22 cellular contexts compared by ENCODE assay signal in the genomic region with DNA sequence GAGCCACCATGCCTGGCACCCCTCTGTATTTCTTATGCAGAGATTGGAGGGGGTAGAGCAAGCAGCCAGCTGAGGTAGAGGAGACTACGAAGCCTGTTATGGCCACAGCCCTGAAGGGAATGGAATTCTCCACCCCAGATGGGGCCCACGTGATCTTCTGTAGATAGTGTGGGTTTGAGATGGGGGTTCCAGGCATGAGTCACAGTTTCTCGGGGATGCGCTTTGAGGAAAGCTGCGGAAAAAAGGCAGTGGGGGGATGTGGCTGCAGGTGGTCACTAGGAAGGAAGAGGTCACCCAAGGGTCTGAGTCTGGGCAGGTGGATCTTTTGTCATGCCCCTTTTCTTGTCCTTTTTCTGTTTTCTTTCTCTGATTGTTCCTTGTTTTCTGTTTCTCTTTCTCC. TPM values are rescaled to one million over a fixed set of nuclear protein-coding genes. Genes with fewer than 3 reads are reported as not detected.
"Had no signal": no experiment of that assay in that cellular context is flagged by ENCODE, and none has a peak within 500 bp of the region (broad histone marks: within the 10 kb centered on the region; RNA-seq: fewer than 3 reads in every experiment).

No MANE protein-coding gene starts in this region.

- DNase-seq: activated CD4-positive, alpha-beta T cell treated with anti-CD3 and anti-CD28 coated beads for 36 hours; activated CD4-positive, alpha-beta T cell treated with anti-CD3 and anti-CD28 coated beads, Interleukin-2, amount 50 U/mL, for 48 hours; activated naive CD8-positive, alpha-beta T cell treated with anti-CD3 and anti-CD28 coated beads, Interleukin-2, amount 10 ng/mL, durations not matched to agents 7 days and 5 days; colonic mucosa; erythroblast; ovary; right lobe of liver; stimulated activated CD4-positive, alpha-beta T cell treated with anti-CD3 and anti-CD28 coated beads, Interleukin-4, amount 100 ng/mL, for 24 hours; T-cell; upper lobe of right lung had no signal

- H3K27me3 ChIP-seq: colonic mucosa, ovary, right lobe of liver, upper lobe of right lung had no signal

- H3K27me3 Mint-ChIP-seq: T-cell had no signal

- H3K36me3 ChIP-seq: colonic mucosa, ovary, right lobe of liver, thoracic aorta, upper lobe of right lung had no signal

- H3K4me3 ChIP-seq: colonic mucosa, ovary, right lobe of liver, SK-N-MC, smooth muscle cell, thoracic aorta, upper lobe of right lung had no signal

- H3K27ac Mint-ChIP-seq: activated CD4-positive, alpha-beta T cell treated with anti-CD3 and anti-CD28 coated beads for 36 hours; activated naive CD8-positive, alpha-beta T cell treated with anti-CD3 and anti-CD28 coated beads, Interleukin-2, amount 10 ng/mL, durations not matched to agents 7 days and 5 days; activated T-helper 1 cell treated with anti-CD3 and anti-CD28 coated beads, Interleukin-12 subunit alpha, Interleukin-12 subunit beta, Interleukin-2, Interleukin-4 antibody, amounts not matched to agents 30 ng/mL and 10 ng/mL and 1 ng/mL, durations not matched to agents 14 hours and 24 hours and 36 hours; stimulated activated effector memory CD8-positive, alpha-beta T cell treated with anti-CD3 and anti-CD28 coated beads, Interleukin-12 subunit alpha, Interleukin-12 subunit beta, amount 100 ng/mL, for 72 hours; T-cell had no signal

- H3K9me3 ChIP-seq: colonic mucosa, ovary, right lobe of liver, thoracic aorta, upper lobe of right lung had no signal

- H3K9me3 Mint-ChIP-seq: activated naive CD8-positive, alpha-beta T cell treated with anti-CD3 and anti-CD28 coated beads, Interleukin-2, amount 10 ng/mL, durations not matched to agents 7 days and 5 days; activated T-helper 1 cell treated with anti-CD3 and anti-CD28 coated beads, Interleukin-12 subunit alpha, Interleukin-12 subunit beta, Interleukin-2, Interleukin-4 antibody, amounts not matched to agents 30 ng/mL and 10 ng/mL and 1 ng/mL, durations not matched to agents 14 hours and 24 hours and 36 hours; brain; neural crest cell; stimulated activated effector memory CD8-positive, alpha-beta T cell treated with anti-CD3 and anti-CD28 coated beads, Interleukin-12 subunit alpha, Interleukin-12 subunit beta, amount 100 ng/mL, for 72 hours; T-cell had no signal

- ATAC-seq: activated CD4-positive, alpha-beta T cell treated with anti-CD3 and anti-CD28 coated beads for 36 hours; left lobe of liver; right lobe of liver; stimulated activated effector memory CD8-positive, alpha-beta T cell treated with anti-CD3 and anti-CD28 coated beads, Interleukin-12 subunit alpha, Interleukin-12 subunit beta, amount 100 ng/mL, for 72 hours; T-cell; upper lobe of right lung; WTC11 had no signal

- H3K4me1 ChIP-seq: colonic mucosa, upper lobe of right lung had no signal

- FAIRE-seq: endometrium, keratinocyte had no signal

- H3K36me3 Mint-ChIP-seq: activated naive CD8-positive, alpha-beta T cell treated with anti-CD3 and anti-CD28 coated beads, Interleukin-2, amount 10 ng/mL, durations not matched to agents 7 days and 5 days; stimulated activated effector memory CD8-positive, alpha-beta T cell treated with anti-CD3 and anti-CD28 coated beads, Interleukin-12 subunit alpha, Interleukin-12 subunit beta, amount 100 ng/mL, for 72 hours; T-cell had no signal

- H3K4me1 Mint-ChIP-seq: activated CD4-positive, alpha-beta T cell treated with anti-CD3 and anti-CD28 coated beads for 36 hours; activated naive CD8-positive, alpha-beta T cell treated with anti-CD3 and anti-CD28 coated beads, Interleukin-2, amount 10 ng/mL, durations not matched to agents 7 days and 5 days had no signal

- H3K27ac ChIP-seq: colonic mucosa, ovary, right lobe of liver, SK-N-MC, thoracic aorta, upper lobe of right lung had no signal

- H3K4me3 Mint-ChIP-seq: activated CD4-positive, alpha-beta T cell treated with anti-CD3 and anti-CD28 coated beads for 36 hours; activated naive CD8-positive, alpha-beta T cell treated with anti-CD3 and anti-CD28 coated beads, Interleukin-2, amount 10 ng/mL, durations not matched to agents 7 days and 5 days; activated T-helper 1 cell treated with anti-CD3 and anti-CD28 coated beads, Interleukin-12 subunit alpha, Interleukin-12 subunit beta, Interleukin-2, Interleukin-4 antibody, amounts not matched to agents 30 ng/mL and 10 ng/mL and 1 ng/mL, durations not matched to agents 14 hours and 24 hours and 36 hours; brain; neural crest cell; stimulated activated effector memory CD8-positive, alpha-beta T cell treated with anti-CD3 and anti-CD28 coated beads, Interleukin-12 subunit alpha, Interleukin-12 subunit beta, amount 100 ng/mL, for 72 hours; T-cell; WTC11 had no signal

- H3K4me2 ChIP-seq: smooth muscle cell had no signal

RNA-seq across cellular contexts. Expression of gene CLCN1, which starts 35.1 kb away (rescaled TPM):
- total RNA-seq: activated T-helper 1 cell treated with anti-CD3 and anti-CD28 coated beads, Interleukin-12 subunit alpha, Interleukin-12 subunit beta, Interleukin-2, Interleukin-4 antibody, amounts not matched to agents 30 ng/mL and 10 ng/mL and 1 ng/mL, durations not matched to agents 14 hours and 24 hours and 36 hours; colonic mucosa; left lobe of liver; lung microvascular endothelial cell; neural crest cell; right lobe of liver; smooth muscle cell; T-cell; upper lobe of right lung had no signal
- polyA plus RNA-seq: keratinocyte, ovary, smooth muscle cell had no signal

RNA-seq across cellular contexts. Expression of gene EPHA1, which starts 57.6 kb away (rescaled TPM):
- total RNA-seq: activated T-helper 1 cell treated with anti-CD3 and anti-CD28 coated beads, Interleukin-12 subunit alpha, Interleukin-12 subunit beta, Interleukin-2, Interleukin-4 antibody, amounts not matched to agents 30 ng/mL and 10 ng/mL and 1 ng/mL, durations not matched to agents 14 hours and 24 hours and 36 hours; neural crest cell had no signal
